In genomic region chr2:151999058-151999457, GRCh38 we compare ENCODE assay signal across 8 cellular contexts.
DNase-seq lines count a peak whose midpoint lies in the region; ATAC-seq and TF ChIP-seq lines count a peak whose summit lies in the region.

No MANE protein-coding gene starts in this region.

- intact Hi-C loops in uterus (cut with DNase I; ENCODE audit: low total_unique reads) = no loop called here

- in situ Hi-C loops in ACHN (cut with HindIII; ENCODE audit: low pct_ligation_motif_present, low pct_unique_long_range_greater_than_20kb, low sequenced_read_pairs) = no loop called here

- no peak overlapping the region for H3K27ac Mint-ChIP-seq in naive thymus-derived CD8-positive, alpha-beta T cell

- no peak overlapping the region for H3K27ac ChIP-seq in uterus

- H3K4me1 Mint-ChIP-seq in naive thymus-derived CD8-positive, alpha-beta T cell = peaks cover 0 to under 1% (median under 1%) of the 10 kb centered on the region in 4 donors

- H3K27me3 Mint-ChIP-seq in naive thymus-derived CD8-positive, alpha-beta T cell = no peaks in the 10 kb centered on the region

- no peaks in the 10 kb centered on the region for H3K9me3 ChIP-seq in uterus

- H3K36me3 Mint-ChIP-seq in naive thymus-derived CD8-positive, alpha-beta T cell = no peaks in the 10 kb centered on the region

- ATAC-seq in GM18499 (IDR thresholded peaks at IDR 0.05; ENCODE audit: insufficient read depth, unreplicated experiment) = peak; percentile 59
- ATAC-seq in HG03045 (IDR thresholded peaks at IDR 0.05; ENCODE audit: unreplicated experiment) = peak; percentile 79
- ATAC-seq in naive thymus-derived CD8-positive, alpha-beta T cell = peak; percentile 48 to 67

- H3K4me3 ChIP-seq in epithelial cell of esophagus (ENCODE audit: low read length) (no peak overlapping the region), uterus (no peak overlapping the region)

- TF ChIP-seq POLR2A in uterus (IDR thresholded peaks at IDR 0.05) = no peak

- H3K4me1 ChIP-seq in uterus = no peaks in the 10 kb centered on the region

- H3K36me3 ChIP-seq in uterus = no peaks in the 10 kb centered on the region

- H3K4me3 Mint-ChIP-seq in naive thymus-derived CD8-positive, alpha-beta T cell = no peak overlapping the region

- POLR2A ChIA-PET in naive thymus-derived CD8-positive, alpha-beta T cell (lab: Charles Lee) = interaction anchor here (0.7 kb wide), 1 partner anchor 388 kb away, joined by 3 read pairs; no protein-coding TSS in a partner anchor

- H3K27me3 ChIP-seq in uterus = no peaks in the 10 kb centered on the region

- peak; percentile 88 for TF ChIP-seq CTCF in epithelial cell of esophagus (IDR thresholded peaks at IDR 0.05; ENCODE audit: insufficient read depth, low read depth, low read length, missing control alignments)
- TF ChIP-seq CTCF in uterus (IDR thresholded peaks at IDR 0.05) = peak in 3 of 4 experiments; percentile 33 to 39 (median 39)

- no peaks in the 10 kb centered on the region for H3K9me3 Mint-ChIP-seq in naive thymus-derived CD8-positive, alpha-beta T cell

- DNase-seq in ACHN = peak; percentile 57
- peak; percentile 38 to 64 for DNase-seq in NCI-H446 (lab: John Stamatoyannopoulos, UW)
- peak; percentile 59 for DNase-seq in activated CD4-positive, alpha-beta T cell treated with anti-CD3 and anti-CD28 coated beads for 48 hours
- peak; percentile 62 for DNase-seq in epithelial cell of esophagus (ENCODE audit: low read depth)
- DNase-seq in naive thymus-derived CD8-positive, alpha-beta T cell = peak in 8 of 10 donors; percentile 8 to 34 (median 22)
- no peak for DNase-seq in uterus

Comparison
In these comparisons a context has a peak if more than half of its experiments do, and no peak if none do; other contexts are left out.
1. DNase-seq: peak in ACHN (single experiment), NCI-H446 (2 of 2), activated CD4-positive, alpha-beta T cell treated with anti-CD3 and anti-CD28 coated beads for 48 hours (single experiment), epithelial cell of esophagus (single experiment) and naive thymus-derived CD8-positive, alpha-beta T cell (8 of 10); none in uterus (0 of 2).
2. Peak in every context shown above with its lines, with median percentiles within 50 percentile points of each other: ATAC-seq.